ENCODE assay signal across 18 cellular contexts in the genomic region with DNA sequence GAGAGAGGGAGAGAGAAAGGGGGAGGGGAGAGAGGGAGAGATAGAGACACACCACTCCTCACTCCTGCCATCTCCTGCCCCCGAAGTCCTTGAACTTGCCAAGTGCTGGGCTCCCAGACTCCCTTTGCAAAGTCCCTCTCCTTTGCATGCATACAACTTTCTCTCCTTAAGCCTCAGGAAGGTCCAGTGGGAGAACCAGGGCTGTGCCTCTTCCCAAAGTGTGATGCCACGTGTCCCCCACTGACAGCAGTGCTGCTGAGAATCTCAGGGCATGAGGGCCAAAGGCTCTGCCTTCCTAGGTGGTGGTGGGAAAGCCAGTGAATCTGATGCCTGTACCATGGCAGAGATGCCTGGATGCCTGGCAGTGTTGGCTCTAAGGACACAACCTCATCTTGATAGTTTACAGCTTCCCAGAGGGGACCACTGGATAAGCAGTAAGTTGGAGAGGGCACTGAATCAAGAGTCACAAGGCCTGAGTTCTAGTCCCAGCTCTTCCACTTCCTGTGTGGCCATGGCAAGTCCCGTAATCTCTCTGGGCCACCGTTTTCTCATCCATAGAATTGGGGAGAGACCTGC.
A peak's percentile ranks its signal among the peaks of the same experiment; 100 is the strongest.
DNase-seq lines count a peak whose midpoint lies in the region; FAIRE-seq and TF ChIP-seq lines count a peak whose summit lies in the region.
"Had no signal": no experiment of that assay in that cellular context is flagged by ENCODE, and none has a peak within 500 bp of the region (broad histone marks: within the 10 kb centered on the region; RNA-seq: fewer than 3 reads in every experiment).

No MANE protein-coding gene starts in this region.

- FAIRE-seq in bronchial epithelial cell (lab: Jason Lieb, UNC): peak; percentile 28
- FAIRE-seq: GM12892, H1 had no signal

- peak; percentile 7 for DNase-seq in activated CD4-positive, alpha-beta memory T cell treated with anti-CD3 and anti-CD28 coated beads, Interleukin-2, amount 10 ng/mL, durations not matched to agents 7 days and 5 days
- no peak for DNase-seq in activated CD4-positive, alpha-beta memory T cell treated with anti-CD3 and anti-CD28 coated beads for 36 hours
- DNase-seq in bronchial epithelial cell (ENCODE audit: low read depth) (no peak), neural crest cell (ENCODE audit: low read depth, low spot score) (no peak), spleen (peak; percentile 49), cerebellum (ENCODE audit: low spot score) (no peak), HK-2 (ENCODE audit: unreplicated experiment) (no peak)
- no peak for DNase-seq in activated effector memory CD4-positive, alpha-beta T cell treated with Interleukin-2 at 50 U/mL for 16 hours
- DNase-seq: Caco-2; CD8-positive, alpha-beta memory T cell; DND-41; GDM1; HCEC 1CT; HFFc6 had no signal

- 68 to 85% (median 82%) methylated on average over 4 of the region's 4 CpGs for WGBS in spleen, 5 donors

- H3K9me3 ChIP-seq in spleen: no peaks in the 10 kb centered on the region
- H3K9me3 ChIP-seq: Caco-2 had no signal

- H3K36me3 Mint-ChIP-seq in activated CD4-positive, alpha-beta memory T cell treated with anti-CD3 and anti-CD28 coated beads, Interleukin-2, amount 10 ng/mL, durations not matched to agents 7 days and 5 days (ENCODE audit: low read depth): no peaks in the 10 kb centered on the region
- no peaks in the 10 kb centered on the region for H3K36me3 Mint-ChIP-seq in activated CD4-positive, alpha-beta memory T cell treated with anti-CD3 and anti-CD28 coated beads for 36 hours
- peaks cover 4% of the 10 kb centered on the region for H3K36me3 Mint-ChIP-seq in neural crest cell (ENCODE audit: low read depth)
- H3K36me3 Mint-ChIP-seq: CD8-positive, alpha-beta memory T cell had no signal

- H3K4me1 ChIP-seq in spleen: peaks cover 0 to under 1% (median 0%) of the 10 kb centered on the region in 6 donors
- H3K4me1 ChIP-seq: Caco-2 had no signal

- intact Hi-C loops in activated CD4-positive, alpha-beta memory T cell treated with anti-CD3 and anti-CD28 coated beads for 36 hours (cut with micrococcal nuclease): no loop called here
- intact Hi-C loops in spleen (cut with DNase I; ENCODE audit: low total_unique reads): no loop called here

- H3K27me3 ChIP-seq in bronchial epithelial cell (ENCODE audit: control insufficient read depth, insufficient read depth, low read length) (no peaks in the 10 kb centered on the region), spleen (replicated peaks in 1 of 7) (no peaks in the 10 kb centered on the region)

- H3K27ac Mint-ChIP-seq in activated CD4-positive, alpha-beta memory T cell treated with anti-CD3 and anti-CD28 coated beads, Interleukin-2, amount 10 ng/mL, durations not matched to agents 7 days and 5 days: no peak overlapping the region
- H3K27ac Mint-ChIP-seq in activated CD4-positive, alpha-beta memory T cell treated with anti-CD3 and anti-CD28 coated beads for 36 hours: no peak overlapping the region
- peak overlapping the region; percentile 62 for H3K27ac Mint-ChIP-seq in neural crest cell (ENCODE audit: unreplicated experiment)
- H3K27ac Mint-ChIP-seq: HFFc6 had no signal

- H3K4me3 Mint-ChIP-seq in activated CD4-positive, alpha-beta memory T cell treated with anti-CD3 and anti-CD28 coated beads, Interleukin-2, amount 10 ng/mL, durations not matched to agents 7 days and 5 days: no peak overlapping the region
- no peak overlapping the region for H3K4me3 Mint-ChIP-seq in activated CD4-positive, alpha-beta memory T cell treated with anti-CD3 and anti-CD28 coated beads for 36 hours
- no peak overlapping the region for H3K4me3 Mint-ChIP-seq in neural crest cell
- H3K4me3 Mint-ChIP-seq: HFFc6 had no signal

- CTCF ChIA-PET in activated CD4-positive, alpha-beta memory T cell treated with anti-CD3 and anti-CD28 coated beads, Interleukin-2, amount 10 ng/mL, durations not matched to agents 7 days and 5 days (lab: Charles Lee): no interaction called here
- CTCF ChIA-PET in activated CD4-positive, alpha-beta memory T cell treated with anti-CD3 and anti-CD28 coated beads for 36 hours (lab: Charles Lee): no interaction called here

- H3K27ac ChIP-seq in spleen: no peak overlapping the region
- H3K27ac ChIP-seq: 22Rv1, HL-60 had no signal

- POLR2A ChIA-PET in activated CD4-positive, alpha-beta memory T cell treated with anti-CD3 and anti-CD28 coated beads, Interleukin-2, amount 10 ng/mL, durations not matched to agents 7 days and 5 days (lab: Charles Lee): no interaction called here
- POLR2A ChIA-PET in activated CD4-positive, alpha-beta memory T cell treated with anti-CD3 and anti-CD28 coated beads for 36 hours (lab: Charles Lee): no interaction called here

- H3K9me3 Mint-ChIP-seq in activated CD4-positive, alpha-beta memory T cell treated with anti-CD3 and anti-CD28 coated beads, Interleukin-2, amount 10 ng/mL, durations not matched to agents 7 days and 5 days: no peaks in the 10 kb centered on the region
- H3K9me3 Mint-ChIP-seq in activated CD4-positive, alpha-beta memory T cell treated with anti-CD3 and anti-CD28 coated beads for 36 hours: no peaks in the 10 kb centered on the region
- H3K9me3 Mint-ChIP-seq in neural crest cell: no peaks in the 10 kb centered on the region
- H3K9me3 Mint-ChIP-seq: CD8-positive, alpha-beta memory T cell; HFFc6 had no signal

- TF ChIP-seq CTCF in bronchial epithelial cell (IDR thresholded peaks at IDR 0.05; ENCODE audit: insufficient read depth, low read length, severe bottlenecking) (no peak), neural crest cell (conservative IDR thresholded peaks at IDR 0.05) (no peak), spleen (IDR thresholded peaks at IDR 0.05 in 8 of 11, conservative IDR thresholded peaks at IDR 0.05 in 3 of 11) (no peak)

- peaks cover 3% of the 10 kb centered on the region for H3K4me1 Mint-ChIP-seq in activated CD4-positive, alpha-beta memory T cell treated with anti-CD3 and anti-CD28 coated beads, Interleukin-2, amount 10 ng/mL, durations not matched to agents 7 days and 5 days
- peaks cover under 1% of the 10 kb centered on the region for H3K4me1 Mint-ChIP-seq in activated CD4-positive, alpha-beta memory T cell treated with anti-CD3 and anti-CD28 coated beads for 36 hours (ENCODE audit: low read depth)
- H3K4me1 Mint-ChIP-seq in neural crest cell: peaks cover 4% of the 10 kb centered on the region
- H3K4me1 Mint-ChIP-seq: CD8-positive, alpha-beta memory T cell had no signal

- H3K27me3 Mint-ChIP-seq in activated CD4-positive, alpha-beta memory T cell treated with anti-CD3 and anti-CD28 coated beads, Interleukin-2, amount 10 ng/mL, durations not matched to agents 7 days and 5 days: no peaks in the 10 kb centered on the region
- no peaks in the 10 kb centered on the region for H3K27me3 Mint-ChIP-seq in activated CD4-positive, alpha-beta memory T cell treated with anti-CD3 and anti-CD28 coated beads for 36 hours
- no peaks in the 10 kb centered on the region for H3K27me3 Mint-ChIP-seq in neural crest cell (ENCODE audit: low read depth)

- H3K4me3 ChIP-seq in bronchial epithelial cell (ENCODE audit: low read depth, low read length) (no peak overlapping the region), spleen (no peak overlapping the region)

- H3K36me3 ChIP-seq in bronchial epithelial cell (ENCODE audit: control insufficient read depth, insufficient read depth, low read length) (no peaks in the 10 kb centered on the region), spleen (no peaks in the 10 kb centered on the region)

- no peak for TF ChIP-seq POLR2A in spleen (IDR thresholded peaks at IDR 0.05)

Comparison
In these comparisons a context has a peak if more than half of its experiments do, and no peak if none do; other contexts are left out.
1. DNase-seq: peak in activated CD4-positive, alpha-beta memory T cell treated with anti-CD3 and anti-CD28 coated beads, Interleukin-2, amount 10 ng/mL, durations not matched to agents 7 days and 5 days (single experiment) and spleen (single experiment); none in activated CD4-positive, alpha-beta memory T cell treated with anti-CD3 and anti-CD28 coated beads for 36 hours (single experiment), bronchial epithelial cell (single experiment), neural crest cell (single experiment), cerebellum (single experiment), activated effector memory CD4-positive, alpha-beta T cell treated with Interleukin-2 at 50 U/mL for 16 hours (single experiment) and HK-2 (single experiment).